Comparison of ENCODE assay signal across 31 cellular contexts in the genomic region with DNA sequence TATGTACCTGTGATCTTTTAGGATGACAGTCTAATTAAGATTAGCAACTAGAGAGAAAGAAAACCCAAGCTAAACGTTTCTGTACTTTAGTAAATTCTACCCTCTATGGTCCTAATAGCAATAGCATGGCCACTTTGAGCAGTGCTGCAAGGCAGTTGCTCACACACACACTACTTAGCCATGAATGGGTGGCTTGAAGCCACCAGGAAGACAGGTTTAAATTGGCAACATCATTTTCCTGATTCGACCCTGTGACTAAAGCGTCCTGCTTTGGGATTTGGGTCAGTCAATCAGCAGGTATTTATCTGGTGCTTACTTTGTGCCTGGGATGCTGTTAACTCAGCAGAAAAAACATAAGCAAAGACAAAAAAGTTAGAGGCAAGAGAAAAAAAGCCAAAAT.
"Had no signal": no experiment of that assay in that cellular context is flagged by ENCODE, and none has a peak within 500 bp of the region (broad histone marks: within the 10 kb centered on the region; RNA-seq: fewer than 3 reads in every experiment).

No MANE protein-coding gene starts in this region.

- H3K4me3 ChIP-seq: coronary artery, dorsolateral prefrontal cortex, esophagus muscularis mucosa, gastrocnemius medialis, heart left ventricle had no signal

- H3K27ac ChIP-seq: brain microvascular endothelial cell, coronary artery, dorsolateral prefrontal cortex, esophagus muscularis mucosa, foreskin keratinocyte, gastrocnemius medialis, heart left ventricle had no signal

- H3K27me3 ChIP-seq: brain microvascular endothelial cell, dorsolateral prefrontal cortex, esophagus muscularis mucosa, foreskin keratinocyte, gastrocnemius medialis, heart left ventricle had no signal

- H3K4me1 Mint-ChIP-seq: activated CD4-positive, alpha-beta memory T cell treated with anti-CD3 and anti-CD28 coated beads, Interleukin-2, amount 10 ng/mL, durations not matched to agents 7 days and 5 days; activated CD4-positive, alpha-beta T cell treated with anti-CD3 and anti-CD28 coated beads, Interleukin-2, amount 10 ng/mL, durations not matched to agents 7 days and 5 days; activated T-helper 17 cell treated with anti-CD3 and anti-CD28 coated beads, Interleukin-2, amount 50 U/mL, for 72 hours; central memory CD8-positive, alpha-beta T cell; T-helper 17 cell had no signal

- H3K36me3 ChIP-seq: brain microvascular endothelial cell, esophagus muscularis mucosa, gastrocnemius medialis, heart left ventricle had no signal

- DNase-seq: activated CD4-positive, alpha-beta memory T cell treated with anti-CD3 and anti-CD28 coated beads, Interleukin-2, amount 10 ng/mL, durations not matched to agents 7 days and 5 days; activated CD4-positive, alpha-beta T cell treated with anti-CD3 and anti-CD28 coated beads for 1 hour; activated CD4-positive, alpha-beta T cell treated with anti-CD3 and anti-CD28 coated beads for 4 hours; activated CD4-positive, alpha-beta T cell treated with anti-CD3 and anti-CD28 coated beads, Interleukin-2, amount 10 ng/mL, durations not matched to agents 7 days and 5 days; activated CD4-positive, alpha-beta T cell treated with anti-CD3 and anti-CD28 coated beads, Interleukin-2, amount 50 U/mL, for 4 hours; activated CD8-positive, alpha-beta memory T cell treated with anti-CD3 and anti-CD28 coated beads, Interleukin-2, amount 50 U/mL, for 48 hours; activated effector memory CD4-positive, alpha-beta T cell treated with Interleukin-2 at 50 U/mL for 16 hours; activated gamma-delta T cell treated with Interleukin-2 at 50 U/mL for 16 hours; activated naive CD4-positive, alpha-beta T cell treated with anti-CD3 and anti-CD28 coated beads, Interleukin-2, amount 50 U/mL, for 16 hours; activated naive CD4-positive, alpha-beta T cell treated with Interleukin-2 at 50 U/mL for 16 hours; activated T-cell treated with anti-CD3 and anti-CD28 coated beads for 4 hours; activated T-cell treated with anti-CD3 and anti-CD28 coated beads, Interleukin-2, amount 50 U/mL, for 24 hours; amniotic stem cell; anterior cingulate cortex; brain microvascular endothelial cell; dorsolateral prefrontal cortex; effector memory CD4-positive, alpha-beta T cell; endodermal cell; foreskin keratinocyte; gastrocnemius medialis; glutamatergic neuron; heart left ventricle; T-helper 1 cell; T-helper 17 cell had no signal

- H3K4me3 Mint-ChIP-seq: activated CD4-positive, alpha-beta memory T cell treated with anti-CD3 and anti-CD28 coated beads, Interleukin-2, amount 10 ng/mL, durations not matched to agents 7 days and 5 days; activated CD4-positive, alpha-beta T cell treated with anti-CD3 and anti-CD28 coated beads, Interleukin-2, amount 10 ng/mL, durations not matched to agents 7 days and 5 days; activated naive CD8-positive, alpha-beta T cell; activated T-cell treated with anti-CD3 and anti-CD28 coated beads, Interleukin-2, amount 50 U/mL, for 24 hours; activated T-helper 17 cell treated with anti-CD3 and anti-CD28 coated beads, Interleukin-2, amount 50 U/mL, for 72 hours; central memory CD8-positive, alpha-beta T cell; dendritic cell treated with granulocyte-macrophage colony-stimulating factor and Interleukin-4, amounts not matched to agents 40 ng/mL and 50 ng/mL, for 4 days; endodermal cell; T-helper 17 cell; WTC11 had no signal

- H3K9me3 ChIP-seq: esophagus muscularis mucosa, gastrocnemius medialis had no signal

- H3K27ac Mint-ChIP-seq: activated CD4-positive, alpha-beta memory T cell treated with anti-CD3 and anti-CD28 coated beads, Interleukin-2, amount 10 ng/mL, durations not matched to agents 7 days and 5 days; activated CD4-positive, alpha-beta T cell treated with anti-CD3 and anti-CD28 coated beads, Interleukin-2, amount 10 ng/mL, durations not matched to agents 7 days and 5 days; activated naive CD8-positive, alpha-beta T cell; activated T-cell treated with anti-CD3 and anti-CD28 coated beads, Interleukin-2, amount 50 U/mL, for 24 hours; activated T-helper 17 cell treated with anti-CD3 and anti-CD28 coated beads, Interleukin-2, amount 50 U/mL, for 72 hours; dendritic cell treated with granulocyte-macrophage colony-stimulating factor and Interleukin-4, amounts not matched to agents 40 ng/mL and 50 ng/mL, for 4 days; endodermal cell; T-helper 17 cell; WTC11 had no signal

- H3K27me3 Mint-ChIP-seq: central memory CD8-positive, alpha-beta T cell; dendritic cell treated with granulocyte-macrophage colony-stimulating factor and Interleukin-4, amounts not matched to agents 40 ng/mL and 50 ng/mL, for 4 days had no signal

- ATAC-seq: activated T-helper 17 cell treated with anti-CD3 and anti-CD28 coated beads, Interleukin-2, amount 50 U/mL, for 72 hours; foreskin keratinocyte; gastrocnemius medialis; T-helper 17 cell; WTC11 had no signal

- H3K4me1 ChIP-seq: esophagus muscularis mucosa, foreskin keratinocyte had no signal
